Comparison of ENCODE assay signal across 1 cellular context in the genomic region with DNA sequence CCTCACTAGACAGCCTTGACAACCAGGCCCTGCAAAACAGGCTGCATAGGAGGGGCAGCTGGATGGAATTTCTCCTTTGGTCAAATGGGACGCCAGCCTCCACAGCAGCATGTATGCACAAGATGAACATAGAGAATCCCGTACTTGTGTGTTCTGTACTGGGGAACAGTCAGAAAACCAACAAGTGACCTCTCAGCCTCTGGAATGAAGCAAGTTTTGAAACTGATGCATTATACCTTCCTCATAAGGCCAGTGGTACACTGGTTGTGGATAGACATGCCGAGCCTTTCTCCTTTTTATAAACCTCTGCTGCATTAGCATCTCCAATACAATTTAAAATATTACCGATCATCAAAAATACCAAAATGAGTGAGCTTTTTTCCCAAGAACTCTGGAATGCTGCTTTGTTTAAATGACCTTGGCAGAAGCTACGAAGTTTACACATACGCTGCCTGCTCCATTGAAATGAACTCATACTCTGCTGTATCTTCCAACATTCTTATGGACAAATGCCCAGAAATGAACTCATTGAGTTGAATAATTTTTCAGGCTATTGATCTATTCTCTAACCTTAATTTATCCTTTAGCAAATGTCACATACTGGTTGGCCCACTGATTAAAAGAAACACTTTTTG.
TF ChIP-seq lines count a peak whose summit lies in the region.

No MANE protein-coding gene starts in this region.

TF ChIP-seq in HepG2, 621 proteins besides CTCF, POLR2A, EP300 and RAD21:
- TF ChIP-seq, protein P1, sequence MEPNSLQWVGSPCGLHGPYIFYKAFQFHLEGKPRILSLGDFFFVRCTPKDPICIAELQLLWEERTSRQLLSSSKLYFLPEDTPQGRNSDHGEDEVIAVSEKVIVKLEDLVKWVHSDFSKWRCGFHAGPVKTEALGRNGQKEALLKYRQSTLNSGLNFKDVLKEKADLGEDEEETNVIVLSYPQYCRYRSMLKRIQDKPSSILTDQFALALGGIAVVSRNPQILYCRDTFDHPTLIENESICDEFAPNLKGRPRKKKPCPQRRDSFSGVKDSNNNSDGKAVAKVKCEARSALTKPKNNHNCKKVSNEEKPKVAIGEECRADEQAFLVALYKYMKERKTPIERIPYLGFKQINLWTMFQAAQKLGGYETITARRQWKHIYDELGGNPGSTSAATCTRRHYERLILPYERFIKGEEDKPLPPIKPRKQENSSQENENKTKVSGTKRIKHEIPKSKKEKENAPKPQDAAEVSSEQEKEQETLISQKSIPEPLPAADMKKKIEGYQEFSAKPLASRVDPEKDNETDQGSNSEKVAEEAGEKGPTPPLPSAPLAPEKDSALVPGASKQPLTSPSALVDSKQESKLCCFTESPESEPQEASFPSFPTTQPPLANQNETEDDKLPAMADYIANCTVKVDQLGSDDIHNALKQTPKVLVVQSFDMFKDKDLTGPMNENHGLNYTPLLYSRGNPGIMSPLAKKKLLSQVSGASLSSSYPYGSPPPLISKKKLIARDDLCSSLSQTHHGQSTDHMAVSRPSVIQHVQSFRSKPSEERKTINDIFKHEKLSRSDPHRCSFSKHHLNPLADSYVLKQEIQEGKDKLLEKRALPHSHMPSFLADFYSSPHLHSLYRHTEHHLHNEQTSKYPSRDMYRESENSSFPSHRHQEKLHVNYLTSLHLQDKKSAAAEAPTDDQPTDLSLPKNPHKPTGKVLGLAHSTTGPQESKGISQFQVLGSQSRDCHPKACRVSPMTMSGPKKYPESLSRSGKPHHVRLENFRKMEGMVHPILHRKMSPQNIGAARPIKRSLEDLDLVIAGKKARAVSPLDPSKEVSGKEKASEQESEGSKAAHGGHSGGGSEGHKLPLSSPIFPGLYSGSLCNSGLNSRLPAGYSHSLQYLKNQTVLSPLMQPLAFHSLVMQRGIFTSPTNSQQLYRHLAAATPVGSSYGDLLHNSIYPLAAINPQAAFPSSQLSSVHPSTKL (CRISPR knock-in tag; IDR thresholded peaks at IDR 0.05): peak; percentile 42; the same call in 1 of the 2 replicates
- TF ChIP-seq, protein P2, sequence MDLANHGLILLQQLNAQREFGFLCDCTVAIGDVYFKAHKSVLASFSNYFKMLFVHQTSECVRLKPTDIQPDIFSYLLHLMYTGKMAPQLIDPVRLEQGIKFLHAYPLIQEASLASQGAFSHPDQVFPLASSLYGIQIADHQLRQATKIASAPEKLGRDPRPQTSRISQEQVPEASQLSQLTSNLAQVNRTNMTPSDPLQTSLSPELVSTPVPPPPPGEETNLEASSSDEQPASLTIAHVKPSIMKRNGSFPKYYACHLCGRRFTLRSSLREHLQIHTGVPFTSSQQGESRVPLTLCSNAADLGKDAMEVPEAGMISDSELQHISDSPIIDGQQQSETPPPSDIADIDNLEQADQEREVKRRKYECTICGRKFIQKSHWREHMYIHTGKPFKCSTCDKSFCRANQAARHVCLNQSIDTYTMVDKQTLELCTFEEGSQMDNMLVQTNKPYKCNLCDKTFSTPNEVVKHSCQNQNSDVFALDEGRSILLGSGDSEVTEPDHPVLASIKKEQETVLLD (CRISPR knock-in tag; IDR thresholded peaks at IDR 0.05; ENCODE audit: low read depth): no peak
